Comparison of ENCODE assay signal across 8 cellular contexts in genomic region chr9:97921959-97922905, GRCh38. TPM values are rescaled to one million over a fixed set of nuclear protein-coding genes. Genes with fewer than 3 reads are reported as not detected.
DNase-seq lines count a peak whose midpoint lies in the region; ATAC-seq, FAIRE-seq and TF ChIP-seq lines count a peak whose summit lies in the region.

TSS of gene TRMO (minus strand) at chr9:97922500. CDS start at chr9:97922493, 7 bp downstream.

- TF ChIP-seq POLR2A in breast epithelium (IDR thresholded peaks at IDR 0.05): peak; percentile 96

- CTCF ChIA-PET in AG04450 (lab: Charles Lee): interaction anchor here (0.5 to 5.0 kb wide), 57 partner anchors 8 to 1425 kb away, joined by 3 to 45 read pairs (median 4); partner anchors contain the start of genes ANP32B, NANS, TBC1D2 and XPA

- FAIRE-seq in small intestine (lab: Jason Lieb, UNC): no peak

- H3K36me3 ChIP-seq in breast epithelium (no peaks in the 10 kb centered on the region), small intestine (ENCODE audit: control insufficient read depth in 2 of 2, insufficient read depth in 2 of 2, low read length in 2 of 2) (no peaks in the 10 kb centered on the region)

- peak; percentile 88 for ATAC-seq in GM18870 (IDR thresholded peaks at IDR 0.05; ENCODE audit: unreplicated experiment)
- peak; percentile 76 for ATAC-seq in HG03135 (IDR thresholded peaks at IDR 0.05; ENCODE audit: unreplicated experiment)

- WGBS in small intestine, 3 donors: 0 to 1% (median 0%) methylated on average over 63 of the region's 63 CpGs

- H3K27me3 ChIP-seq in AG04450 (ENCODE audit: control insufficient read depth, insufficient read depth, low read length) (peaks cover 9% of the 10 kb centered on the region), breast epithelium (no peaks in the 10 kb centered on the region), small intestine (ENCODE audit: control insufficient read depth in 2 of 2, insufficient read depth in 2 of 2, low read length in 2 of 2) (no peaks in the 10 kb centered on the region)

- TF ChIP-seq CTCF in AG04450 (IDR thresholded peaks at IDR 0.05; ENCODE audit: low read depth, low read length) (peak; percentile 75), VCaP (conservative IDR thresholded peaks at IDR 0.05) (peak; percentile 82), breast epithelium (IDR thresholded peaks at IDR 0.05) (peak; percentile 28 to 74 (median 68))

- intact Hi-C loops in breast epithelium (cut with DNase I; ENCODE audit: low total_unique reads): loop anchor here (2.0 to 5.0 kb wide), 2 partner anchors 271 to 335 kb away; partner anchors contain the start of genes CORO2A and TBC1D2

- H3K4me3 ChIP-seq in AG04450 (ENCODE audit: low read depth, low read length) (peak within 1 kb of the TSS; percentile 81), breast epithelium (peak within 1 kb of the TSS; percentile 56 to 89 (median 69)), small intestine (ENCODE audit: low read depth in 1 of 2, low read length in 2 of 2) (peak within 1 kb of the TSS; percentile 43 to 55)

- H3K9me3 ChIP-seq in AG04450 (ENCODE audit: control insufficient read depth, insufficient read depth, low read length): no peaks in the 10 kb centered on the region
- no peaks in the 10 kb centered on the region for H3K9me3 ChIP-seq in breast epithelium
- H3K9me3 ChIP-seq in small intestine (ENCODE audit: control insufficient read depth, low read depth): no peaks in the 10 kb centered on the region

- H3K27ac ChIP-seq in AG04450 (ENCODE audit: low read depth, low read length) (peak within 1 kb of the TSS; percentile 97), VCaP (peak within 1 kb of the TSS; percentile 94), breast epithelium (peak within 1 kb of the TSS; percentile 100), small intestine (ENCODE audit: low read depth in 1 of 2, low read length in 1 of 2) (peak within 1 kb of the TSS; percentile 94 to 99)

- H3K4me1 ChIP-seq in breast epithelium (peaks cover 0 to 8% of the 10 kb centered on the region in 2 donors), small intestine (ENCODE audit: control insufficient read depth in 2 of 2, insufficient read depth in 1 of 2, low read depth in 1 of 2, low read length in 1 of 2) (peaks cover 0 to 1% of the 10 kb centered on the region in 2 donors)

- POLR2A ChIA-PET in AG04450 (lab: Yijun Ruan, JAX): interaction anchor here (0.6 to 1.5 kb wide), 20 partner anchors 14 to 880 kb away, joined by 3 to 9 read pairs (median 3); partner anchors contain the start of genes ANP32B, NANS, NCBP1 and TSTD2

- peak; percentile 98 for DNase-seq in AG04450 (ENCODE audit: low read depth, low spot score)
- peak; percentile 98 for DNase-seq in NCI-H2196 (lab: John Stamatoyannopoulos, UW; ENCODE audit: unreplicated experiment)
- peak; percentile 97 for DNase-seq in breast epithelium (ENCODE audit: low spot score in 2 of 2)
- peak; percentile 95 for DNase-seq in iPS-NIHi11 (ENCODE audit: low spot score)
- peak; percentile 99 for DNase-seq in small intestine

RNA-seq across cellular contexts. Expression of gene TRMO, which starts in this region (rescaled TPM):
- 11.1 and 12.6 TPM in 2 replicates for polyA plus RNA-seq in AG04450 (2011; rRNA removed)
- 8.3 and 11.2 TPM in 2 replicates for polyA minus RNA-seq in AG04450 (2011; rRNA and poly(A)+ RNA removed)
- total RNA-seq in breast epithelium: 10 to 100 TPM; 29.8 to 46.8 (median 35.4) TPM
- polyA plus RNA-seq in small intestine: 10 to 100 TPM in 1 of 3 donors, 1 to 10 TPM in 2; 6.2 to 10.8 (median 9.2) TPM

Comparison
In these comparisons a context has a peak if more than half of its experiments do, and no peak if none do; other contexts are left out.
1. Peak in every context shown above with its lines: DNase-seq, ATAC-seq, H3K4me3 ChIP-seq and H3K27ac ChIP-seq.